ENCODE assay signal across 17 cellular contexts in the genomic region with DNA sequence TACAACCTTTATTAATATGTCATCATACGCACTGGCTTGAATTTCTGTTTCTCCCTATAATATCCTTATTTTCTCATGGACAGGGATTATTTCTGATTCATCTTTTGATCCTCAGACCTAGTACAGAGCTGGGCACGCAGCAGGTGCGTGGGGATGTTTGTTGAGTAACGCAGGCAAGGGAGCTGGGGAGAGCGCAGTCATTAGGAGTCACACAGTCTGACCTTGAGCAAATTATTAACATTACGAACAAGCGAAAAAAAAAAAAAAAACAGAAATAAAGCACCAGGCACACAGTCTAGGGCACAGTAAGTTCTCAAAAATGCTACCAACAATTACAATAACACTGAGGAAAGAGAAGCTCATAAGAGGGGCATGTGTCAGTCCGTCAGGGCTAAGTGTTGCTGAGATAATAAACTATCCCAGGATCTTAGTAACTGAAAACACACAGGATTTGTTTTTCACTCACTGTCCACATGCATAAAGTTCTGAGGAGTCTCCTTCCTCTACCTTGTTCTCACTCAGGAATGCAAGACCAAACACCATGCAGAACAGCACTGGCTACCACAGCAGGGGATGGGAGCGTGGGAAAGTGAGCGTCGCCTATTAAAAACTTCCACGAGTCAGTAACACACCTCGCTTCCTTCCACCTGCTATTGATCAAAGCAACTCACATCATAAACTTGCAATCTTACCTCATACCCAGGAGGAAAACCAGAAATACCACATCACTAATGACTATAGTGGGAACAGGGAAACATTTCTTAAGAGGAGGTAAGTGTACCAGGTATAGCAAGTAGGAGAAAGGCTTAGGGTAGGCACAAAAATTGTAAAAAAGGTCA. TPM values are rescaled to one million over a fixed set of nuclear protein-coding genes. Genes with fewer than 3 reads are reported as not detected.
"Had no signal": no experiment of that assay in that cellular context is flagged by ENCODE, and none has a peak within 500 bp of the region (broad histone marks: within the 10 kb centered on the region; RNA-seq: fewer than 3 reads in every experiment).

No MANE protein-coding gene starts in this region.

- H3K27ac ChIP-seq: adrenal gland, coronary artery, epithelial cell of prostate, left ventricle myocardium inferior, ovary, skin epidermis, transverse colon had no signal

- H3K27me3 ChIP-seq: adrenal gland, ovary, transverse colon had no signal

- H3K36me3 ChIP-seq: adrenal gland, left ventricle myocardium inferior, ovary, transverse colon had no signal

- H3K4me3 ChIP-seq: adrenal gland, coronary artery, left ventricle myocardium inferior, ovary, skin epidermis, transverse colon had no signal

- H3K4me1 ChIP-seq: adrenal gland, transverse colon had no signal

- DNase-seq: activated B cell treated with CpG ODN at 0.5 μM for 24 hours; activated CD4-positive, alpha-beta T cell treated with anti-CD3 and anti-CD28 coated beads, Interleukin-2, amount 10 ng/mL, durations not matched to agents 7 days and 5 days; activated naive CD4-positive, alpha-beta T cell treated with anti-CD3 and anti-CD28 coated beads, Interleukin-2, amount 50 U/mL, for 16 hours; caudate nucleus; effector CD8-positive, alpha-beta T cell; hypothalamus; left ventricle myocardium inferior; ovary; stimulated activated naive B cell treated with anti-CD40 and anti-IgM and Interleukin-4, amounts not matched to agents 10 μg/mL and 1 μg/mL and 100 μg/mL, for 72 hours; substantia nigra; T-helper 17 cell; transverse colon had no signal

- H3K9me3 ChIP-seq: adrenal gland, ovary, transverse colon had no signal

- ATAC-seq: stimulated activated naive B cell treated with anti-CD40 and anti-IgM and Interleukin-4, amounts not matched to agents 10 μg/mL and 1 μg/mL and 100 μg/mL, for 72 hours; T-helper 17 cell had no signal

RNA-seq across cellular contexts. Expression of gene PDE10A, which starts 56.9 kb away (rescaled TPM):
- total RNA-seq: activated B cell treated with CpG ODN at 0.5 μM for 24 hours; activated CD4-positive, alpha-beta T cell treated with anti-CD3 and anti-CD28 coated beads, Interleukin-2, amount 10 ng/mL, durations not matched to agents 7 days and 5 days; activated CD8-positive, alpha-beta memory T cell treated with anti-CD3 and anti-CD28 coated beads for 36 hours had no signal
